In genomic region chr22:19062909-19063308, GRCh38 we compare ENCODE assay signal across 14 cellular contexts.
"Had no signal": no experiment of that assay in that cellular context is flagged by ENCODE, and none has a peak within 500 bp of the region (broad histone marks: within the 10 kb centered on the region; RNA-seq: fewer than 3 reads in every experiment).

No MANE protein-coding gene starts in this region.

- DNase-seq: activated CD4-positive, alpha-beta T cell treated with anti-CD3 and anti-CD28 coated beads for 1 hour; activated naive CD4-positive, alpha-beta T cell; activated T-cell treated with anti-CD3 and anti-CD28 coated beads, Interleukin-2, amount 50 U/mL, for 48 hours; amniotic stem cell; cerebellar nuclear complex; stimulated activated CD4-positive, alpha-beta T cell treated with anti-CD3 and anti-CD28 coated beads, Interleukin-4, amount 100 ng/mL, for 24 hours; SW 1271 had no signal

- H3K4me3 Mint-ChIP-seq: natural killer cell treated with Interleukin-12 subunit alpha and Interleukin-12 subunit beta and Interleukin-15 and Interleukin-18, amount 100 ng/mL, for 72 hours; T-helper 2 cell treated with Interferon-gamma antibody and Interleukin-4, amounts not matched to agents 5 μg/mL and 100 μg/mL, for 36 hours had no signal

- H3K27ac ChIP-seq: hepatocyte, SJSA1, stomach, tibial nerve had no signal

- H3K4me3 ChIP-seq: body of pancreas, hepatocyte, SJSA1, stomach, tibial nerve had no signal

- H3K27ac Mint-ChIP-seq: natural killer cell treated with Interleukin-12 subunit alpha and Interleukin-12 subunit beta and Interleukin-15 and Interleukin-18, amount 100 ng/mL, for 72 hours; T-helper 2 cell treated with Interferon-gamma antibody and Interleukin-4, amounts not matched to agents 5 μg/mL and 100 μg/mL, for 36 hours had no signal

- H3K27me3 ChIP-seq: body of pancreas, hepatocyte, SJSA1, stomach, tibial nerve had no signal

- H3K36me3 Mint-ChIP-seq: natural killer cell treated with Interleukin-12 subunit alpha and Interleukin-12 subunit beta and Interleukin-15 and Interleukin-18, amount 100 ng/mL, for 72 hours had no signal

- H3K9me3 Mint-ChIP-seq: natural killer cell treated with Interleukin-12 subunit alpha and Interleukin-12 subunit beta and Interleukin-15 and Interleukin-18, amount 100 ng/mL, for 72 hours; T-helper 2 cell treated with Interferon-gamma antibody and Interleukin-4, amounts not matched to agents 5 μg/mL and 100 μg/mL, for 36 hours had no signal

- H3K27me3 Mint-ChIP-seq: natural killer cell treated with Interleukin-12 subunit alpha and Interleukin-12 subunit beta and Interleukin-15 and Interleukin-18, amount 100 ng/mL, for 72 hours had no signal

- H3K9me3 ChIP-seq: body of pancreas, SJSA1, stomach, tibial nerve had no signal

- ATAC-seq: natural killer cell treated with Interleukin-12 subunit alpha and Interleukin-12 subunit beta and Interleukin-15 and Interleukin-18, amount 100 ng/mL, for 72 hours had no signal
